28 cellular contexts compared by ENCODE assay signal in genomic region chr5:152140391-152140790, GRCh38.
"Had no signal": no experiment of that assay in that cellular context is flagged by ENCODE, and none has a peak within 500 bp of the region (broad histone marks: within the 10 kb centered on the region; RNA-seq: fewer than 3 reads in every experiment).

No MANE protein-coding gene starts in this region.

- DNase-seq: heart left ventricle; kidney; left ventricle myocardium inferior; mesendoderm; naive B cell; natural killer cell; nephron progenitor cell; occipital lobe; psoas muscle; right lobe of liver; stimulated activated CD4-positive, alpha-beta T cell treated with anti-CD3 and anti-CD28 coated beads, Interleukin-12 subunit alpha, Interleukin-12 subunit beta, amount 100 ng/mL, for 4 hours; stimulated activated CD4-positive, alpha-beta T cell treated with anti-CD3 and anti-CD28 coated beads, Interleukin-15, amount 100 ng/mL, for 24 hours; stimulated activated CD4-positive, alpha-beta T cell treated with anti-CD3 and anti-CD28 coated beads, Interleukin-2, amount 100 ng/mL, for 24 hours; stimulated activated CD4-positive, alpha-beta T cell treated with anti-CD3 and anti-CD28 coated beads, Interleukin-4, amount 100 ng/mL, for 1 hour; stimulated activated naive B cell treated with anti-CD40 and anti-IgM and Interleukin-4, amounts not matched to agents 10 μg/mL and 1 μg/mL and 100 μg/mL, for 72 hours; stimulated activated naive CD8-positive, alpha-beta T cell treated with anti-CD3 and anti-CD28 coated beads, Interleukin-15, Interleukin-2, amounts not matched to agents 100 U/mL and 50 U/mL, for 24 hours; stomach; testis; thyroid gland; transverse colon; upper lobe of right lung had no signal

- H3K27ac ChIP-seq: heart left ventricle, hepatocyte, left ventricle myocardium inferior, neural progenitor cell, neutrophil, parathyroid adenoma, psoas muscle, right atrium auricular region, right lobe of liver, skin epidermis, stomach, testis, thyroid gland, transverse colon, upper lobe of right lung had no signal

- H3K27me3 ChIP-seq: heart left ventricle, hepatocyte, neutrophil, right atrium auricular region, right lobe of liver, stomach, testis, thyroid gland, transverse colon, upper lobe of right lung had no signal

- H3K9ac ChIP-seq: neural progenitor cell, parathyroid adenoma had no signal

- H3K4me2 ChIP-seq: hepatocyte, neural progenitor cell had no signal

- H3K4me3 ChIP-seq: heart left ventricle, hepatocyte, left ventricle myocardium inferior, lung, neural progenitor cell, psoas muscle, right atrium auricular region, right lobe of liver, skin epidermis, stomach, testis, thyroid gland, transverse colon, upper lobe of right lung had no signal

- H3K4me1 ChIP-seq: left ventricle myocardium inferior, neural progenitor cell, psoas muscle, right atrium auricular region, right lobe of liver, testis, transverse colon, upper lobe of right lung had no signal

- H2AFZ ChIP-seq: hepatocyte, neural progenitor cell, parathyroid adenoma had no signal

- H3K79me2 ChIP-seq: hepatocyte, parathyroid adenoma had no signal

- H3K36me3 ChIP-seq: heart left ventricle, left ventricle myocardium inferior, neural progenitor cell, neutrophil, right atrium auricular region, right lobe of liver, stomach, thyroid gland, transverse colon, upper lobe of right lung had no signal

- H3K9me3 ChIP-seq: heart left ventricle, left ventricle myocardium inferior, neutrophil, psoas muscle, right atrium auricular region, right lobe of liver, stomach, testis, thyroid gland, transverse colon, upper lobe of right lung had no signal
